In genomic region chr5:158819095-158819494, GRCh38 we compare ENCODE assay signal across 14 cellular contexts.
A peak's percentile ranks its signal among the peaks of the same experiment; 100 is the strongest.
DNase-seq lines count a peak whose midpoint lies in the region; ATAC-seq and TF ChIP-seq lines count a peak whose summit lies in the region.
"Had no signal": no experiment of that assay in that cellular context is flagged by ENCODE, and none has a peak within 500 bp of the region (broad histone marks: within the 10 kb centered on the region; RNA-seq: fewer than 3 reads in every experiment).

No MANE protein-coding gene starts in this region.

- H3K36me3 ChIP-seq in spleen = peaks cover 0 to 10% (median 0%) of the 10 kb centered on the region in 6 donors
- H3K36me3 ChIP-seq: pancreas had no signal

- TF ChIP-seq POLR2A in spleen (IDR thresholded peaks at IDR 0.05) = no peak

- intact Hi-C loops in spleen (cut with DNase I; ENCODE audit: low total_unique reads) (no loop called here), Right ventricle myocardium inferior (cut with DNase I) (no loop called here)

- ATAC-seq in GM18520 (IDR thresholded peaks at IDR 0.05; ENCODE audit: unreplicated experiment) = peak; percentile 25
- ATAC-seq in GM21786 (IDR thresholded peaks at IDR 0.05; ENCODE audit: unreplicated experiment) = peak; percentile 30
- ATAC-seq in Right ventricle myocardium inferior = no peak
- ATAC-seq in HG03196 (IDR thresholded peaks at IDR 0.05; ENCODE audit: unreplicated experiment) = no peak
- ATAC-seq: activated naive CD8-positive, alpha-beta T cell treated with anti-CD3 and anti-CD28 coated beads, Interleukin-2, amount 50 U/mL, for 24 hours; esophagus mucosa; pancreas had no signal

- no peaks in the 10 kb centered on the region for H3K27me3 ChIP-seq in spleen (replicated peaks in 1 of 7)
- H3K27me3 ChIP-seq: BE2C, pancreas had no signal

- peak overlapping the region in 1 of 8 donors; percentile 7 for H3K4me3 ChIP-seq in spleen
- H3K4me3 ChIP-seq: pancreas had no signal

- H3K4me1 ChIP-seq in spleen = peaks cover 6 to 81% (median 40%) of the 10 kb centered on the region in 6 donors
- H3K4me1 ChIP-seq: pancreas had no signal

- TF ChIP-seq CTCF in spleen (IDR thresholded peaks at IDR 0.05 in 8 of 11, conservative IDR thresholded peaks at IDR 0.05 in 3 of 11) = no peak

- WGBS in spleen, 5 donors = 57 to 69% (median 62%) methylated on average over 5 of the region's 5 CpGs

- DNase-seq in NCI-H526 (lab: John Stamatoyannopoulos, UW) = peak; percentile 14 to 72
- no peak for DNase-seq in spleen
- no peak for DNase-seq in Right ventricle myocardium inferior (ENCODE audit: missing footprints)
- DNase-seq in activated gamma-delta T cell (lab: John Stamatoyannopoulos, UW) = no peak
- DNase-seq in NCI-H524 (lab: John Stamatoyannopoulos, UW) = no peak
- DNase-seq: activated naive CD8-positive, alpha-beta T cell treated with anti-CD3 and anti-CD28 coated beads, Interleukin-2, amount 50 U/mL, for 24 hours; BE2C; NCI-H2081 treated with DMSO at 0.1 percent for 48 hours; pancreas; stimulated activated CD4-positive, alpha-beta T cell treated with anti-CD3 and anti-CD28 coated beads, Interleukin-4, amount 100 ng/mL, for 1 hour had no signal

- H3K9me3 ChIP-seq in spleen = peaks cover 0 to 8% (median 0%) of the 10 kb centered on the region in 8 donors
- H3K9me3 ChIP-seq: BE2C, pancreas had no signal

- peak overlapping the region in 6 of 8 donors; percentile 49 to 83 (median 75) for H3K27ac ChIP-seq in spleen
- H3K27ac ChIP-seq: pancreas had no signal

Comparison
In these comparisons a context has a peak if more than half of its experiments do, and no peak if none do; other contexts are left out.
1. ATAC-seq: peak in GM18520 (single experiment) and GM21786 (single experiment); none in Right ventricle myocardium inferior (single experiment) and HG03196 (single experiment).
2. DNase-seq: peak in NCI-H526 (2 of 2); none in spleen (single experiment), Right ventricle myocardium inferior (single experiment), activated gamma-delta T cell (single experiment) and NCI-H524 (0 of 2).